8 cellular contexts compared by ENCODE assay signal in the genomic region with DNA sequence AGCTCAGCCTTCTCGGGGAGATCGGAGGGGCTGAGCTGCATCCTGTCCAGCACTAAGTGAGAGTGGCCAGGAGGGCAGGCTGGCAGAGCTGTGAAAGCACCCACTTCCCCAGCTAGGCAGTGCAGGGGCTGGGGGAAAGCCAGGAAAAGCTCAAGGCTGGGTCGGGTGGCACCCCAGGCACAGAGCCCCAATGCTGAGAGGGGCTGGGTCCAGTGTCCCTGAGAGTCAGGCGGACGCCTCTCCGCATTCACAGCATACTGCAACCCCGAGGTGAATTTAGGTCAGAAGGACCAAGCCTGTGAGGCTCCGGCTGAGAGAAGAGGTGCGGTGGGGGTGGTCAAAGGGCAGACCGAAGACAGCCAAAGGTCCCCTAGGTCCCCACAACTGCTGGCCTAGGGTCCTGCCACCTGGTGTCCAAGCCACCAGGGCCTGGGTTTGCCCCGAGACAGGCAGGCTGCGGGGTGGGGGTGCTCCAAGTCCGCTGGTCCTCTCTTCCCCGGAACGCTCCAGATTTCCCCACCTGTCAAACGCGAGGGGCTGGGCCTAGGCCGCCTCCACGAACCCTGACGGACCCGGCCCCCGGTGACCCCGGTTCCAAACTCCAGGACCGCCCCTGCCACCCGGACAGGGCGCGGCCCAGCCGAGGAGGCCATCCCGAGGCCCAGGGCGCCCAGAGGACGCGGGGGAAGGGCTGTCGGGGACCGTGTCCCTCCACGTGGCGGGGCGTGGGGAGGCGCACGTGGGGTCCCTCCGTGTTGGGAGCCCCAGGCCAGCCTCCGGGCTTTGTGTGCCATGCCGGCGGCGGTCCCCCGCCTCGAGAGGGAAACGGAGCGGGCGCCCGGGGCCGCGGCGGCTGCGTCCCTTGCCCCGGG. TPM values are rescaled to one million over a fixed set of nuclear protein-coding genes. Genes with fewer than 3 reads are reported as not detected.
A peak's percentile ranks its signal among the peaks of the same experiment; 100 is the strongest.
DNase-seq lines count a peak whose midpoint lies in the region; ATAC-seq and TF ChIP-seq lines count a peak whose summit lies in the region.

No MANE protein-coding gene starts in this region.

- TF ChIP-seq POLR2A in uterus (IDR thresholded peaks at IDR 0.05) = no peak

- H3K27ac Mint-ChIP-seq in activated B cell treated with CpG ODN at 0.5 μM for 24 hours = peak overlapping the region; percentile 73
- peak overlapping the region; percentile 55 to 88 (median 75) for H3K27ac Mint-ChIP-seq in naive thymus-derived CD4-positive, alpha-beta T cell

- ATAC-seq in GM19452 (IDR thresholded peaks at IDR 0.05; ENCODE audit: unreplicated experiment) (peak; percentile 25), HG03558 (IDR thresholded peaks at IDR 0.05; ENCODE audit: extremely low read depth, unreplicated experiment) (peak; percentile 15), activated B cell treated with CpG ODN at 0.5 μM for 24 hours (ENCODE audit: low read depth) (peak; percentile 15)
- peak; percentile 28 for ATAC-seq in naive thymus-derived CD4-positive, alpha-beta T cell

- no peaks in the 10 kb centered on the region for H3K36me3 ChIP-seq in naive thymus-derived CD4-positive, alpha-beta T cell (ENCODE audit: control insufficient read depth in 2 of 3, insufficient read depth in 3 of 3, low read length in 3 of 3)
- H3K36me3 ChIP-seq in uterus = no peaks in the 10 kb centered on the region

- DNase-seq in CMK (ENCODE audit: low read depth) (peak; percentile 29), activated B cell treated with CpG ODN at 0.5 μM for 24 hours (peak; percentile 22), epithelial cell of esophagus (ENCODE audit: low read depth) (peak; percentile 10), uterus (no peak), NCI-H1436 treated with DMSO at 0.1 percent for 48 hours (lab: John Stamatoyannopoulos, UW) (no peak)
- peak in 3 of 9 donors; percentile 6 to 60 (median 11) for DNase-seq in naive thymus-derived CD4-positive, alpha-beta T cell

- POLR2A ChIA-PET in activated B cell treated with CpG ODN at 0.5 μM for 24 hours (lab: Charles Lee) = interaction anchor here (0.5 to 1.9 kb wide), 9 partner anchors 10 to 839 kb away, joined by 3 to 6 read pairs (median 3); partner anchors contain the start of genes ANAPC5 and RNF34
- POLR2A ChIA-PET in naive thymus-derived CD4-positive, alpha-beta T cell (lab: Charles Lee) = interaction anchor here (0.6 to 2.0 kb wide), 6 partner anchors 39 to 240 kb away, joined by 3 to 8 read pairs (median 4); partner anchors contain the start of gene RNF34

- peaks cover 24% of the 10 kb centered on the region for H3K4me1 Mint-ChIP-seq in activated B cell treated with CpG ODN at 0.5 μM for 24 hours
- peaks cover 6 to 47% (median 23%) of the 10 kb centered on the region in 7 donors for H3K4me1 Mint-ChIP-seq in naive thymus-derived CD4-positive, alpha-beta T cell

- CTCF ChIA-PET in activated B cell treated with CpG ODN at 0.5 μM for 24 hours (lab: Charles Lee) = interaction anchor here (1.0 kb wide), 1 partner anchor 11 kb away, joined by 3 read pairs; no protein-coding TSS in a partner anchor
- CTCF ChIA-PET in naive thymus-derived CD4-positive, alpha-beta T cell (lab: Charles Lee) = no interaction called here

- no peaks in the 10 kb centered on the region for H3K27me3 ChIP-seq in naive thymus-derived CD4-positive, alpha-beta T cell (ENCODE audit: control insufficient read depth in 2 of 2, insufficient read depth in 2 of 2, low read length in 2 of 2)
- H3K27me3 ChIP-seq in uterus = no peaks in the 10 kb centered on the region

- no peaks in the 10 kb centered on the region for H3K27me3 Mint-ChIP-seq in activated B cell treated with CpG ODN at 0.5 μM for 24 hours
- peaks cover 0 to 4% (median 0%) of the 10 kb centered on the region in 5 donors for H3K27me3 Mint-ChIP-seq in naive thymus-derived CD4-positive, alpha-beta T cell

- peak overlapping the region; percentile 75 for H3K27ac ChIP-seq in naive thymus-derived CD4-positive, alpha-beta T cell (ENCODE audit: low read depth, low read length)
- peak overlapping the region; percentile 83 to 94 for H3K27ac ChIP-seq in uterus

- peaks cover 10% of the 10 kb centered on the region for H3K36me3 Mint-ChIP-seq in activated B cell treated with CpG ODN at 0.5 μM for 24 hours (ENCODE audit: low read depth)
- peaks cover 0 to 6% (median 5%) of the 10 kb centered on the region in 5 donors for H3K36me3 Mint-ChIP-seq in naive thymus-derived CD4-positive, alpha-beta T cell

- intact Hi-C loops in activated B cell treated with CpG ODN at 0.5 μM for 24 hours (cut with micrococcal nuclease) (loop anchor here (2.0 to 5.0 kb wide), 4 partner anchors 19 to 169 kb away; partner anchors contain the start of gene P2RX4), uterus (cut with DNase I; ENCODE audit: low total_unique reads) (no loop called here)
- intact Hi-C loops in naive thymus-derived CD4-positive, alpha-beta T cell (cut with micrococcal nuclease) = loop anchor here (1.0 to 5.0 kb wide), 10 partner anchors 39 to 1094 kb away; partner anchors contain the start of genes P2RX4 (in 2 of the 2), ANAPC5 (in 1 of the 2), RNF34 (in 1 of the 2) and RPLP0 (in 1 of the 2)

- peak overlapping the region; percentile 84 for H3K4me3 ChIP-seq in epithelial cell of esophagus (ENCODE audit: low read length)
- peak overlapping the region; percentile 87 for H3K4me3 ChIP-seq in naive thymus-derived CD4-positive, alpha-beta T cell (ENCODE audit: low read length)
- peak overlapping the region; percentile 72 to 99 for H3K4me3 ChIP-seq in uterus

- no peaks in the 10 kb centered on the region for H3K9me3 Mint-ChIP-seq in activated B cell treated with CpG ODN at 0.5 μM for 24 hours
- H3K9me3 Mint-ChIP-seq in naive thymus-derived CD4-positive, alpha-beta T cell = no peaks in the 10 kb centered on the region

- no peaks in the 10 kb centered on the region for H3K9me3 ChIP-seq in naive thymus-derived CD4-positive, alpha-beta T cell (ENCODE audit: control insufficient read depth in 2 of 3, low read length in 3 of 3)
- H3K9me3 ChIP-seq in uterus = no peaks in the 10 kb centered on the region

- H3K4me1 ChIP-seq in naive thymus-derived CD4-positive, alpha-beta T cell (ENCODE audit: control insufficient read depth in 2 of 2, insufficient read depth in 2 of 2, low read length in 2 of 2) = peaks cover 12 to 14% of the 10 kb centered on the region in 2 donors
- peaks cover 0 to 12% of the 10 kb centered on the region in 2 donors for H3K4me1 ChIP-seq in uterus

- TF ChIP-seq CTCF in activated B cell treated with CpG ODN at 0.5 μM for 24 hours (IDR thresholded peaks at IDR 0.05) (no peak), epithelial cell of esophagus (IDR thresholded peaks at IDR 0.05; ENCODE audit: insufficient read depth, low read depth, low read length, missing control alignments) (no peak), uterus (IDR thresholded peaks at IDR 0.05) (no peak)

- peak overlapping the region; percentile 87 for H3K4me3 Mint-ChIP-seq in activated B cell treated with CpG ODN at 0.5 μM for 24 hours
- peak overlapping the region; percentile 78 to 92 (median 89) for H3K4me3 Mint-ChIP-seq in naive thymus-derived CD4-positive, alpha-beta T cell

RNA-seq across cellular contexts. Expression of gene CAMKK2, which starts 0.5 kb away (rescaled TPM):
- total RNA-seq in activated B cell treated with CpG ODN at 0.5 μM for 24 hours = 19.3 and 20.5 TPM in 2 replicates
- total RNA-seq in naive thymus-derived CD4-positive, alpha-beta T cell = 10 to 100 TPM; 15.5 to 38.7 (median 18.1) TPM
- polyA plus RNA-seq in naive thymus-derived CD4-positive, alpha-beta T cell = 10 to 100 TPM; 13.9 to 14.6 TPM
- total RNA-seq in uterus = 10 to 100 TPM in 3 of 4 donors, 1 to 10 TPM in 1; 7.9 to 55.1 (median 22.6) TPM

RNA-seq across cellular contexts. Expression of gene ANAPC5, which starts 56.2 kb away (rescaled TPM):
- total RNA-seq in activated B cell treated with CpG ODN at 0.5 μM for 24 hours = 116 and 143 TPM in 2 replicates
- total RNA-seq in naive thymus-derived CD4-positive, alpha-beta T cell = 100 to 1,000 TPM; 114 to 148 (median 141) TPM
- polyA plus RNA-seq in naive thymus-derived CD4-positive, alpha-beta T cell = 100 to 1,000 TPM in 1 of 2 donors, 10 to 100 TPM in 1; 88.1 to 172 TPM
- 100 to 1,000 TPM in 2 of 4 donors, 10 to 100 TPM in 2; 79.7 to 243 (median 107) TPM for total RNA-seq in uterus

Comparison
In these comparisons a context has a peak if more than half of its experiments do, and no peak if none do; other contexts are left out.
1. DNase-seq: peak in CMK (single experiment), activated B cell treated with CpG ODN at 0.5 μM for 24 hours (single experiment) and epithelial cell of esophagus (single experiment); none in uterus (0 of 2) and NCI-H1436 treated with DMSO at 0.1 percent for 48 hours (single experiment).
2. Peak in every context shown above with its lines, with median percentiles within 50 percentile points of each other: ATAC-seq and H3K4me3 ChIP-seq.